Comparison of ENCODE assay signal across 13 cellular contexts in the genomic region with DNA sequence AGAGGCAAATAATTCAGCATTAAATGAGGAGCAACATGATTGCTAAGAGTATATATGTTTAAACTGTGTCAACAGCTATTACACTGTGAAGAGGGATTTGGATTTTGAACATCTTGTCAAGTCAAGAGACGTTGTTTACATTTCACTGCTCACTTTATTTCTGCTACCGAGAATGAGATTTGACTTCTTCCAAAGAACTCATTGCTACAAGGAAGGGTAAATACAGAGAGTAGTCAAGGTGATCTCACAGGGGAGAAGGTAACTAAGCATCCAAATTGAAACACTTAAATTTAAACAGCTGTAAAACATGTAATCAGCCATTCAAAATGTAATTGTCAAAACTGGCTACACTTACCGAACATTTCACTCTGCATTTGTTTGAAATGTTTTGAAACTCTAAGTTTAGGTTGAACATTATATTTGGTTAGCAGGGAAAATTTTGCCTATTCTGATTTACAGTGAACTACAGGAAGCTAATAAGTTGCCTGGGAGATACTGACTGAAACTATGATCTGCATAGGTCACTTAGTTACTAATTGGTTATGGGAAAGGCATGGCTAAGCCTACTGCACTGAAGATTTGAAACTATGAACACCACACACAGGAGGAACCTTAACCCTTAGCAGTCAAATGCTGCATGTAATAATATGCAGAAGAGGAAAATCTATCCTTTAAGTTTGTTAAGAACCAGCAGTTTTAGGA. TPM values are rescaled to one million over a fixed set of nuclear protein-coding genes. Genes with fewer than 3 reads are reported as not detected.
DNase-seq lines count a peak whose midpoint lies in the region; ATAC-seq and TF ChIP-seq lines count a peak whose summit lies in the region.
"Had no signal": no experiment of that assay in that cellular context is flagged by ENCODE, and none has a peak within 500 bp of the region (broad histone marks: within the 10 kb centered on the region; RNA-seq: fewer than 3 reads in every experiment).

No MANE protein-coding gene starts in this region.

- intact Hi-C loops in left lung (cut with DNase I), result no loop called here

- no peaks in the 10 kb centered on the region for H3K27me3 ChIP-seq in left lung

- peak; percentile 70 for ATAC-seq in HG02642 (IDR thresholded peaks at IDR 0.05; ENCODE audit: poor library complexity, unreplicated experiment)
- peak; percentile 93 for ATAC-seq in HG03457 (IDR thresholded peaks at IDR 0.05; ENCODE audit: unreplicated experiment)
- ATAC-seq in left lung, result peak; percentile 54
- ATAC-seq: sciatic nerve had no signal

- peak; percentile 18 for DNase-seq in DMS79 treated with DMSO at 0.1 percent for 48 hours (lab: John Stamatoyannopoulos, UW)
- DNase-seq in DMS79 (lab: John Stamatoyannopoulos, UW), result no peak
- no peak for DNase-seq in left lung
- DNase-seq in COLO668 (lab: John Stamatoyannopoulos, UW; ENCODE audit: unreplicated experiment), result no peak
- no peak for DNase-seq in NCI-H82 treated with DMSO at 0.1 percent for 48 hours (lab: John Stamatoyannopoulos, UW; ENCODE audit: unreplicated experiment)
- DNase-seq in HT-29 (ENCODE audit: low spot score), result no peak
- DNase-seq: 8988T; dermis blood vessel endothelial cell; H7; NK-92 treated with Interleukin-12 subunit alpha and Interleukin-12 subunit beta, amount 100 ng/mL, for 24 hours had no signal

- H3K36me3 ChIP-seq in left lung, result no peaks in the 10 kb centered on the region

- TF ChIP-seq CTCF in left lung (IDR thresholded peaks at IDR 0.05), result no peak

- no peak overlapping the region for H3K27ac ChIP-seq in left lung

- H3K4me1 ChIP-seq in left lung, result peaks cover 0 to 8% of the 10 kb centered on the region in 2 donors

- no peak overlapping the region for H3K4me3 ChIP-seq in left lung

- H3K9me3 ChIP-seq in left lung, result no peaks in the 10 kb centered on the region

RNA-seq across cellular contexts. Expression of a gene that starts 33.3 kb away (rescaled TPM):
- 10 to 100 TPM; 36.3 to 37.7 TPM for total RNA-seq in left lung
- 35.2 and 39.6 TPM in 2 replicates for total RNA-seq in HT-29 (2014; rRNA removed; shearing (Covaris generic))
